ENCODE assay signal across 28 cellular contexts in the genomic region with DNA sequence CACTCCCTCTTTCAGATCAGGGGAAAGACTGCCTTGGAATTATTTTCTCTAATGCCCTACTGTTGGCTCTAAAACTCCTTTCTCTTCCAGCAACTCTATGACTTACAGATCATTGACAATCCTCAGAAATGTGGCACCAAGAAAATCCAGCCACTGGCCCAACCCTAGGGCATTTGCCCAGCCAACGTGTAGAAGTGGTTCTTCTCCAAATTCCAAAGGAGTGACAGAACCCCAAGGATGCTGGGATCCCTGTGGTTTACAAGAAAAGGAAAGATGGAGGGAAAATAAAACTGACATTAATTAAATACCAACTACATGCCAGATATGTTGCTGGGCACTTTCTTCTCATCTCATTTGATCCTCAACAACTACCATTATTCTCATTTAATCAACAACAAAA.
"Had no signal": no experiment of that assay in that cellular context is flagged by ENCODE, and none has a peak within 500 bp of the region (broad histone marks: within the 10 kb centered on the region; RNA-seq: fewer than 3 reads in every experiment).

No MANE protein-coding gene starts in this region.

- H3K4me1 ChIP-seq: gastroesophageal sphincter had no signal

- H3K9me3 ChIP-seq: esophagus squamous epithelium, gastroesophageal sphincter had no signal

- DNase-seq: activated B cell treated with CpG ODN at 0.5 μM for 24 hours; activated CD4-positive, alpha-beta T cell treated with anti-CD3 and anti-CD28 coated beads for 48 hours; activated CD4-positive, alpha-beta T cell treated with anti-CD3 and anti-CD28 coated beads, Interleukin-2, amount 50 U/mL, for 1 hour; activated CD4-positive, alpha-beta T cell treated with anti-CD3 and anti-CD28 coated beads, Interleukin-2, amount 50 U/mL, for 48 hours; activated CD8-positive, alpha-beta memory T cell treated with anti-CD3 and anti-CD28 coated beads for 24 hours; activated CD8-positive, alpha-beta T cell treated with anti-CD3 and anti-CD28 coated beads for 36 hours; activated effector memory CD4-positive, alpha-beta T cell treated with Interleukin-2 at 50 U/mL for 16 hours; activated gamma-delta T cell treated with Interleukin-2 at 50 U/mL for 16 hours; activated naive CD4-positive, alpha-beta T cell treated with anti-CD3 and anti-CD28 coated beads, Interleukin-2, amount 50 U/mL, for 16 hours; activated naive CD4-positive, alpha-beta T cell treated with Interleukin-2 at 50 U/mL for 16 hours; activated T-cell treated with anti-CD3 and anti-CD28 coated beads, Interleukin-2, amount 50 U/mL, for 4 hours; amniotic stem cell; anterior cingulate cortex; brain microvascular endothelial cell; caudate nucleus; cortex of kidney; dermis blood vessel endothelial cell; effector CD4-positive, alpha-beta T cell; effector memory CD8-positive, alpha-beta T cell; esophagus squamous epithelium; foreskin melanocyte; T-helper 1 cell; T-helper 17 cell; T1000; WERI-Rb-1 had no signal

- H3K4me3 ChIP-seq: esophagus squamous epithelium, gastroesophageal sphincter had no signal

- H3K36me3 ChIP-seq: brain microvascular endothelial cell, esophagus squamous epithelium, gastroesophageal sphincter, WERI-Rb-1 had no signal

- H3K27me3 ChIP-seq: brain microvascular endothelial cell had no signal

- H3K27ac ChIP-seq: brain microvascular endothelial cell, gastroesophageal sphincter, WERI-Rb-1 had no signal

- ATAC-seq: activated CD4-positive, CD25-positive, alpha-beta regulatory T cell treated with anti-CD3 and anti-CD28 coated beads, Interleukin-2, amount 50 U/mL, for 24 hours; activated CD8-positive, alpha-beta T cell treated with anti-CD3 and anti-CD28 coated beads for 36 hours; activated T-cell treated with anti-CD3 and anti-CD28 coated beads, Interleukin-2, amount 50 U/mL, for 4 hours; activated T-helper 17 cell treated with anti-CD3 and anti-CD28 coated beads, Interleukin-2, amount 50 U/mL, for 72 hours; effector memory CD8-positive, alpha-beta T cell; gastroesophageal sphincter; T-helper 17 cell had no signal
